30 cellular contexts compared by ENCODE assay signal in genomic region chr2:161150704-161151103, GRCh38.
"Had no signal": no experiment of that assay in that cellular context is flagged by ENCODE, and none has a peak within 500 bp of the region (broad histone marks: within the 10 kb centered on the region; RNA-seq: fewer than 3 reads in every experiment).

No MANE protein-coding gene starts in this region.

- H3K4me1 ChIP-seq: left lung, lower lobe of right lung, pancreas, prostate gland, sigmoid colon, tibial nerve, uterus had no signal

- H3K27ac Mint-ChIP-seq: immature natural killer cell; mesothelial cell of epicardium; nephron; stimulated activated effector memory CD8-positive, alpha-beta T cell treated with anti-CD3 and anti-CD28 coated beads, Interleukin-12 subunit alpha, Interleukin-12 subunit beta, amount 100 ng/mL, for 72 hours; stimulated activated naive CD8-positive, alpha-beta T cell treated with anti-CD3 and anti-CD28 coated beads, Interleukin-15, amount 100 ng/mL, for 72 hours; type B pancreatic cell had no signal

- H3K4me1 Mint-ChIP-seq: mesothelial cell of epicardium, nephron, neural crest cell had no signal

- H3K27me3 ChIP-seq: left lung, pancreas, sigmoid colon, spleen, tibial nerve, uterus had no signal

- ATAC-seq: left colon; left lung; lower lobe of right lung; pancreas; right cardiac atrium; stimulated activated effector memory CD8-positive, alpha-beta T cell treated with anti-CD3 and anti-CD28 coated beads, Interleukin-12 subunit alpha, Interleukin-12 subunit beta, amount 100 ng/mL, for 72 hours; stimulated activated naive CD8-positive, alpha-beta T cell treated with anti-CD3 and anti-CD28 coated beads, Interleukin-15, amount 100 ng/mL, for 72 hours had no signal

- H3K27me3 Mint-ChIP-seq: naive B cell; stimulated activated naive CD8-positive, alpha-beta T cell treated with anti-CD3 and anti-CD28 coated beads, Interleukin-15, amount 100 ng/mL, for 72 hours; type B pancreatic cell had no signal

- H3K36me3 Mint-ChIP-seq: type B pancreatic cell had no signal

- H3K36me3 ChIP-seq: left lung, lower lobe of right lung, pancreas, prostate gland, sigmoid colon, uterus had no signal

- FAIRE-seq: islet of Langerhans, kidney, small intestine had no signal

- H3K27ac ChIP-seq: left lung, lower lobe of right lung, pancreas, prostate gland, sigmoid colon, spleen, tibial nerve, uterus had no signal

- H3K9me3 Mint-ChIP-seq: type B pancreatic cell had no signal

- H3K4me3 Mint-ChIP-seq: immature natural killer cell; mesothelial cell of epicardium; nephron; neural crest cell; stimulated activated effector memory CD8-positive, alpha-beta T cell treated with anti-CD3 and anti-CD28 coated beads, Interleukin-12 subunit alpha, Interleukin-12 subunit beta, amount 100 ng/mL, for 72 hours; stimulated activated naive CD8-positive, alpha-beta T cell treated with anti-CD3 and anti-CD28 coated beads, Interleukin-15, amount 100 ng/mL, for 72 hours; type B pancreatic cell had no signal

- H3K4me3 ChIP-seq: left lung, lower lobe of right lung, pancreas, prostate gland, sigmoid colon, spleen, tibial nerve, uterus had no signal

- H3K9me3 ChIP-seq: pancreas, prostate gland had no signal

- DNase-seq: hypothalamus; immature natural killer cell; kidney; left colon; left lung; lower lobe of right lung; mammary epithelial cell; mesendoderm; naive B cell; nucleus accumbens; pancreas; posterior cingulate gyrus; retina; right cardiac atrium; sigmoid colon; small intestine; spleen; stimulated activated CD4-positive, alpha-beta T cell treated with anti-CD3 and anti-CD28 coated beads, Interleukin-4, amount 100 ng/mL, for 24 hours; stimulated activated naive CD4-positive, alpha-beta T cell treated with Interleukin-2 at 50 U/mL for 16 hours; stimulated activated naive CD8-positive, alpha-beta T cell treated with anti-CD3 and anti-CD28 coated beads, Interleukin-15, amount 100 ng/mL, for 72 hours; substantia nigra; uterus had no signal
